In genomic region chr5:431001-431710, GRCh38 we compare ENCODE assay signal across 8 cellular contexts. TPM values are rescaled to one million over a fixed set of nuclear protein-coding genes. Genes with fewer than 3 reads are reported as not detected.
A peak's percentile ranks its signal among the peaks of the same experiment; 100 is the strongest.
DNase-seq lines count a peak whose midpoint lies in the region; ATAC-seq and TF ChIP-seq lines count a peak whose summit lies in the region.

No MANE protein-coding gene starts in this region.

- H3F3A ChIP-seq in Loucy (ENCODE audit: low read depth): no peaks in the 10 kb centered on the region

- H3K36me3 Mint-ChIP-seq in endothelial cell (ENCODE audit: low read depth, unreplicated experiment) (peaks cover 9% of the 10 kb centered on the region), nephron (ENCODE audit: low read depth) (peaks cover 3% of the 10 kb centered on the region)

- H3K4me1 Mint-ChIP-seq in endothelial cell (ENCODE audit: unreplicated experiment) (peaks cover 9% of the 10 kb centered on the region), nephron (peaks cover 6% of the 10 kb centered on the region)

- no peak overlapping the region for H3K9ac ChIP-seq in Loucy (ENCODE audit: low read depth, low read length, poor library complexity, severe bottlenecking)

- H3K9me2 ChIP-seq in Loucy (replicated peaks; ENCODE audit: low read depth, low read length): no peaks in the 10 kb centered on the region

- H3K27me3 ChIP-seq in Loucy (ENCODE audit: insufficient read depth, low read length, poor library complexity, severe bottlenecking): no peaks in the 10 kb centered on the region

- H3K4me3 Mint-ChIP-seq in endothelial cell (ENCODE audit: unreplicated experiment) (no peak overlapping the region), nephron (no peak overlapping the region)

- no peaks in the 10 kb centered on the region for H4K20me1 ChIP-seq in Loucy (ENCODE audit: insufficient read depth, low read length, poor library complexity, severe bottlenecking)

- no peak overlapping the region for H2AFZ ChIP-seq in Loucy (ENCODE audit: low read length)

- H3K4me1 ChIP-seq in Loucy (ENCODE audit: insufficient read depth, low read length, poor library complexity, severe bottlenecking): peaks cover 19% of the 10 kb centered on the region

- ATAC-seq in GM21515 (IDR thresholded peaks at IDR 0.05; ENCODE audit: unreplicated experiment) (peak; percentile 74), HG02588 (IDR thresholded peaks at IDR 0.05; ENCODE audit: unreplicated experiment) (no peak)

- no peaks in the 10 kb centered on the region for H3K79me2 ChIP-seq in Loucy (ENCODE audit: insufficient read depth, low read length)

- H3K27ac Mint-ChIP-seq in endothelial cell (ENCODE audit: unreplicated experiment) (no peak overlapping the region), nephron (no peak overlapping the region)

- H3K4me2 ChIP-seq in Loucy (ENCODE audit: low read depth, low read length, poor library complexity, severe bottlenecking): no peak overlapping the region

- no peak overlapping the region for H3K4me3 ChIP-seq in Loucy (ENCODE audit: low read length, poor library complexity, severe bottlenecking)

- DNase-seq in Daoy (ENCODE audit: low read depth): peak; percentile 56
- peak; percentile 23 to 41 for DNase-seq in activated CD4-positive, alpha-beta T cell treated with anti-CD3 and anti-CD28 coated beads for 4 hours
- DNase-seq in endothelial cell (ENCODE audit: low spot score): peak; percentile 79
- DNase-seq in occipital lobe (lab: John Stamatoyannopoulos, UW): no peak

- H3K9me3 Mint-ChIP-seq in endothelial cell (ENCODE audit: unreplicated experiment): no peaks in the 10 kb centered on the region
- no peaks in the 10 kb centered on the region for H3K9me3 Mint-ChIP-seq in nephron

- H3K36me3 ChIP-seq in Loucy (ENCODE audit: insufficient read depth, low read length): no peaks in the 10 kb centered on the region

- no peaks in the 10 kb centered on the region for H3K9me3 ChIP-seq in Loucy (ENCODE audit: insufficient read depth, low read depth, low read length)

- TF ChIP-seq CTCF in Loucy (conservative IDR thresholded peaks at IDR 0.05; ENCODE audit: low read length) (peak; percentile 93), endothelial cell (IDR thresholded peaks at IDR 0.05; ENCODE audit: unreplicated experiment) (peak; percentile 83), nephron (IDR thresholded peaks at IDR 0.05; ENCODE audit: unreplicated experiment in 3 of 3) (peak; percentile 78 to 89 (median 87))

- H3K27me3 Mint-ChIP-seq in endothelial cell (ENCODE audit: unreplicated experiment) (peaks cover 11% of the 10 kb centered on the region), nephron (ENCODE audit: low read depth) (no peaks in the 10 kb centered on the region)

RNA-seq across cellular contexts. Expression of gene EXOC3, which starts 11.8 kb away (rescaled TPM):
- 32.3 and 35.7 TPM in 2 replicates for total RNA-seq in Daoy (2014; rRNA removed; shearing (Covaris generic))
- total RNA-seq in endothelial cell (ENCODE audit: unreplicated experiment) (43.9 TPM), occipital lobe (21.5 TPM)
